In the genomic region with DNA sequence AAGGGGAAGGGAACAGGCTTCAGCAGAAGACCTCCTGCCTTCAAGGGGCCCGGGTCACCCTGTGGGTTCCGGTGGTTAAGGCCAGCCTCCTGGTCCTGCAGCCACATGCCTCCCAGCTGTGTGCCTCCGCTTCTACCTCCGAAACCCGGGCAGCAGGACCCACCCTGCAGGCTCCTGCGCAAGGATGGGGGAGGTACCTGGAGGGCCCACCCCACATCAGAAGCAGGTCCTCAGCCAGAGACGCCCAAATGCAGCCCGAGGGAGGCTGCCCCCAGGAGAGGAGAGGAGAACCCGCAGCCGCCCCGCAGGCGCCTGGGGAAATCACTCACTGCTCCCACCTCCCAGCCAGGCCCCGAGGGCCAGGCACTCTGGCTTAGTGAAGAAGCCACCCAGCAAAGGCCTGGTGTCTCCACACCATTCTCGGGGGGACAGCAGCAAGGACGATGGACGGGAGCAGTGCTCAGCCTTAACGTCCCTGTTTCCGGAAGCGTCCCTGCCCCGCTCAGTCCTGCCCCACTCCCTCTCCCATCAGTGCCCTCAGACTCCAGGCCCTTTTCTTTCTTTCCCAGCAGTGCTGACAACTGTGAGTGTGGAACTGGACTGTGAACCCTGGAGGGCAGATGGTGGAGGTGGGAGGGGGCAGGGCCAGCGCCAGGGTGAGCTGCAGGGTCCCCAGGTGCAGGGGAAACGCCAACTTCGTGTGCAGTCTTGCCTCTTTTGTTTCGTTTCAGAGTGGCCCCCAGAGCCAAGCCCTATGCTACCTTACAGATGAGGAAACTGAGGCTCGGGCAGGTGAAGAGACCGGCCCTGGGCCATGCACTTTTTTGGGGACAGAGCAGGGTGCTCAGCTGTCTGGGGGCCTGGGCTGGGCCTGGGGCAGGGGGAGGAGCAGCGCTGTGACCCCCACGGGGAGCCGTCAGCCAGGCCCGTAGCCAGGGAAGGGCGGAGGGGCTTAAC, we compare ENCODE assay signal across 1 cellular context.
TF ChIP-seq lines count a peak whose summit lies in the region.

No MANE protein-coding gene starts in this region.

TF ChIP-seq in HepG2, 621 proteins besides CTCF, POLR2A, EP300 and RAD21 (continued from another document and continues in another):
- peak; percentile 64; the same call in 1 of the 2 replicates for TF ChIP-seq ZSCAN25 (CRISPR knock-in tag; IDR thresholded peaks at IDR 0.05)
- peak; percentile 59; the same call in 1 of the 2 replicates for TF ChIP-seq ZBTB7B (CRISPR knock-in tag; IDR thresholded peaks at IDR 0.05)
- no peak for TF ChIP-seq ZBTB10 (CRISPR knock-in tag; IDR thresholded peaks at IDR 0.05; ENCODE audit: borderline replicate concordance)
- TF ChIP-seq ZFP36 (IDR thresholded peaks at IDR 0.05; ENCODE audit: borderline replicate concordance, low read depth, low read length, partially characterized antibody): no peak
- 0 out of 2 replicates have a peak, but pooled peaks have one; percentile 51 for TF ChIP-seq PHF20 (CRISPR knock-in tag; IDR thresholded peaks at IDR 0.05)
- no peak for TF ChIP-seq CEBPZ (IDR thresholded peaks at IDR 0.05; ENCODE audit: low read length)
- TF ChIP-seq ZNF619 (CRISPR knock-in tag; IDR thresholded peaks at IDR 0.05): no peak
- TF ChIP-seq ZNF367 (CRISPR knock-in tag; IDR thresholded peaks at IDR 0.05; ENCODE audit: borderline replicate concordance): no peak
- TF ChIP-seq MAF1 (CRISPR knock-in tag; IDR thresholded peaks at IDR 0.05; ENCODE audit: borderline replicate concordance): no peak
- no peak for TF ChIP-seq CENPX (CRISPR knock-in tag; IDR thresholded peaks at IDR 0.05)
- TF ChIP-seq, protein P1, sequence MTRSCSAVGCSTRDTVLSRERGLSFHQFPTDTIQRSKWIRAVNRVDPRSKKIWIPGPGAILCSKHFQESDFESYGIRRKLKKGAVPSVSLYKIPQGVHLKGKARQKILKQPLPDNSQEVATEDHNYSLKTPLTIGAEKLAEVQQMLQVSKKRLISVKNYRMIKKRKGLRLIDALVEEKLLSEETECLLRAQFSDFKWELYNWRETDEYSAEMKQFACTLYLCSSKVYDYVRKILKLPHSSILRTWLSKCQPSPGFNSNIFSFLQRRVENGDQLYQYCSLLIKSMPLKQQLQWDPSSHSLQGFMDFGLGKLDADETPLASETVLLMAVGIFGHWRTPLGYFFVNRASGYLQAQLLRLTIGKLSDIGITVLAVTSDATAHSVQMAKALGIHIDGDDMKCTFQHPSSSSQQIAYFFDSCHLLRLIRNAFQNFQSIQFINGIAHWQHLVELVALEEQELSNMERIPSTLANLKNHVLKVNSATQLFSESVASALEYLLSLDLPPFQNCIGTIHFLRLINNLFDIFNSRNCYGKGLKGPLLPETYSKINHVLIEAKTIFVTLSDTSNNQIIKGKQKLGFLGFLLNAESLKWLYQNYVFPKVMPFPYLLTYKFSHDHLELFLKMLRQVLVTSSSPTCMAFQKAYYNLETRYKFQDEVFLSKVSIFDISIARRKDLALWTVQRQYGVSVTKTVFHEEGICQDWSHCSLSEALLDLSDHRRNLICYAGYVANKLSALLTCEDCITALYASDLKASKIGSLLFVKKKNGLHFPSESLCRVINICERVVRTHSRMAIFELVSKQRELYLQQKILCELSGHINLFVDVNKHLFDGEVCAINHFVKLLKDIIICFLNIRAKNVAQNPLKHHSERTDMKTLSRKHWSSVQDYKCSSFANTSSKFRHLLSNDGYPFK (CRISPR knock-in tag; IDR thresholded peaks at IDR 0.05; ENCODE audit: borderline replicate concordance): no peak
- TF ChIP-seq SOX5 (CRISPR knock-in tag; IDR thresholded peaks at IDR 0.05; ENCODE audit: borderline replicate concordance): peak; percentile 29; the same call in 1 of the 2 replicates
- TF ChIP-seq ZNF33A (CRISPR knock-in tag; IDR thresholded peaks at IDR 0.05; ENCODE audit: borderline replicate concordance): no peak
- peak; percentile 93; the same call in 1 of the 2 replicates for TF ChIP-seq ZNF83 (CRISPR knock-in tag; IDR thresholded peaks at IDR 0.05; ENCODE audit: borderline replicate concordance)
- no peak for TF ChIP-seq GMEB1 (CRISPR knock-in tag; IDR thresholded peaks at IDR 0.05; ENCODE audit: borderline replicate concordance)
- TF ChIP-seq HNRNPK (IDR thresholded peaks at IDR 0.05; ENCODE audit: low read depth, low read length, poor library complexity, severe bottlenecking): no peak
- 0 out of 2 replicates have a peak, but pooled peaks have one; percentile 48 for TF ChIP-seq ZNF333 (CRISPR knock-in tag; IDR thresholded peaks at IDR 0.05; ENCODE audit: borderline replicate concordance)
- TF ChIP-seq SMAD1 (CRISPR knock-in tag; IDR thresholded peaks at IDR 0.05; ENCODE audit: borderline replicate concordance, low read depth): no peak
- TF ChIP-seq ZNF446 (CRISPR knock-in tag; IDR thresholded peaks at IDR 0.05): 0 out of 2 replicates have a peak, but pooled peaks have one; percentile 25
- TF ChIP-seq ATF1 (CRISPR knock-in tag; IDR thresholded peaks at IDR 0.05): no peak
- TF ChIP-seq ZNF431 (CRISPR knock-in tag; IDR thresholded peaks at IDR 0.05; ENCODE audit: borderline replicate concordance, low read depth): no peak; the same call in 1 of the 2 replicates
- TF ChIP-seq, protein P2, sequence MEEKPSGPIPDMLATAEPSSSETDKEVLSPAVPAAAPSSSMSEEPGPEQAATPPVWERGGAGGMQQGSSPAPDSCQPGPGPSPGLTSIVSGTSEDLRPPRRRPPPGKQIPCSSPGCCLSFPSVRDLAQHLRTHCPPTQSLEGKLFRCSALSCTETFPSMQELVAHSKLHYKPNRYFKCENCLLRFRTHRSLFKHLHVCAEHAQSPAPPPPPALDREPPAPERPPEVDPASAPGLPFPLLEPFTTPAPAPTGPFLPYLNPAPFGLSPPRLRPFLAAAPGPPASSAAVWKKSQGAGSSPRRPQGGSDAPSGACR (CRISPR knock-in tag; IDR thresholded peaks at IDR 0.05): peak; percentile 27; the same call in 1 of the 2 replicates
- TF ChIP-seq ARID2 (CRISPR knock-in tag; IDR thresholded peaks at IDR 0.05; ENCODE audit: borderline replicate concordance): no peak
- TF ChIP-seq, protein P3, sequence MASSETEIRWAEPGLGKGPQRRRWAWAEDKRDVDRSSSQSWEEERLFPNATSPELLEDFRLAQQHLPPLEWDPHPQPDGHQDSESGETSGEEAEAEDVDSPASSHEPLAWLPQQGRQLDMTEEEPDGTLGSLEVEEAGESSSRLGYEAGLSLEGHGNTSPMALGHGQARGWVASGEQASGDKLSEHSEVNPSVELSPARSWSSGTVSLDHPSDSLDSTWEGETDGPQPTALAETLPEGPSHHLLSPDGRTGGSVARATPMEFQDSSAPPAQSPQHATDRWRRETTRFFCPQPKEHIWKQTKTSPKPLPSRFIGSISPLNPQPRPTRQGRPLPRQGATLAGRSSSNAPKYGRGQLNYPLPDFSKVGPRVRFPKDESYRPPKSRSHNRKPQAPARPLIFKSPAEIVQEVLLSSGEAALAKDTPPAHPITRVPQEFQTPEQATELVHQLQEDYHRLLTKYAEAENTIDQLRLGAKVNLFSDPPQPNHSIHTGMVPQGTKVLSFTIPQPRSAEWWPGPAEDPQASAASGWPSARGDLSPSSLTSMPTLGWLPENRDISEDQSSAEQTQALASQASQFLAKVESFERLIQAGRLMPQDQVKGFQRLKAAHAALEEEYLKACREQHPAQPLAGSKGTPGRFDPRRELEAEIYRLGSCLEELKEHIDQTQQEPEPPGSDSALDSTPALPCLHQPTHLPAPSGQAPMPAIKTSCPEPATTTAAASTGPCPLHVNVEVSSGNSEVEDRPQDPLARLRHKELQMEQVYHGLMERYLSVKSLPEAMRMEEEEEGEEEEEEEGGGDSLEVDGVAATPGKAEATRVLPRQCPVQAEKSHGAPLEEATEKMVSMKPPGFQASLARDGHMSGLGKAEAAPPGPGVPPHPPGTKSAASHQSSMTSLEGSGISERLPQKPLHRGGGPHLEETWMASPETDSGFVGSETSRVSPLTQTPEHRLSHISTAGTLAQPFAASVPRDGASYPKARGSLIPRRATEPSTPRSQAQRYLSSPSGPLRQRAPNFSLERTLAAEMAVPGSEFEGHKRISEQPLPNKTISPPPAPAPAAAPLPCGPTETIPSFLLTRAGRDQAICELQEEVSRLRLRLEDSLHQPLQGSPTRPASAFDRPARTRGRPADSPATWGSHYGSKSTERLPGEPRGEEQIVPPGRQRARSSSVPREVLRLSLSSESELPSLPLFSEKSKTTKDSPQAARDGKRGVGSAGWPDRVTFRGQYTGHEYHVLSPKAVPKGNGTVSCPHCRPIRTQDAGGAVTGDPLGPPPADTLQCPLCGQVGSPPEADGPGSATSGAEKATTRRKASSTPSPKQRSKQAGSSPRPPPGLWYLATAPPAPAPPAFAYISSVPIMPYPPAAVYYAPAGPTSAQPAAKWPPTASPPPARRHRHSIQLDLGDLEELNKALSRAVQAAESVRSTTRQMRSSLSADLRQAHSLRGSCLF (CRISPR knock-in tag; IDR thresholded peaks at IDR 0.05; ENCODE audit: borderline replicate concordance): no peak
- TF ChIP-seq SETDB1 (CRISPR knock-in tag; IDR thresholded peaks at IDR 0.05; ENCODE audit: borderline replicate concordance): no peak
- no peak for TF ChIP-seq BRCA1 (CRISPR knock-in tag; IDR thresholded peaks at IDR 0.05)
- TF ChIP-seq RORA (CRISPR knock-in tag; IDR thresholded peaks at IDR 0.05): no peak
- TF ChIP-seq TCF7 (IDR thresholded peaks at IDR 0.05; ENCODE audit: low read depth): no peak
- TF ChIP-seq ZSCAN22 (CRISPR knock-in tag; IDR thresholded peaks at IDR 0.05): 0 out of 2 replicates have a peak, but pooled peaks have one; percentile 27
- no peak; a peak in 1 of 4 replicates for TF ChIP-seq NR2F1 (CRISPR knock-in tag; IDR thresholded peaks at IDR 0.05)
- no peak for TF ChIP-seq PPARG (CRISPR knock-in tag; conservative IDR thresholded peaks at IDR 0.05)
- no peak for TF ChIP-seq ZMAT3 (CRISPR knock-in tag; conservative IDR thresholded peaks at IDR 0.05)
- TF ChIP-seq ZNF879 (CRISPR knock-in tag; IDR thresholded peaks at IDR 0.05): no peak; the same call in 1 of the 2 replicates
- no peak for TF ChIP-seq CREB1 (IDR thresholded peaks at IDR 0.05)
- no peak for TF ChIP-seq CREB1 (CRISPR knock-in tag; IDR thresholded peaks at IDR 0.05)
- TF ChIP-seq DNMT3B (CRISPR knock-in tag; conservative IDR thresholded peaks at IDR 0.05): no peak
- peak; percentile 82 for TF ChIP-seq HIC2 (CRISPR knock-in tag; IDR thresholded peaks at IDR 0.05; ENCODE audit: low read depth)
- TF ChIP-seq CBFB (CRISPR knock-in tag; IDR thresholded peaks at IDR 0.05): no peak
- TF ChIP-seq KDM1A (CRISPR knock-in tag; IDR thresholded peaks at IDR 0.05): no peak
- TF ChIP-seq ZNF282 (IDR thresholded peaks at IDR 0.05; ENCODE audit: partially characterized antibody): no peak
